Comparison of ENCODE assay signal across 1 cellular context in the genomic region with DNA sequence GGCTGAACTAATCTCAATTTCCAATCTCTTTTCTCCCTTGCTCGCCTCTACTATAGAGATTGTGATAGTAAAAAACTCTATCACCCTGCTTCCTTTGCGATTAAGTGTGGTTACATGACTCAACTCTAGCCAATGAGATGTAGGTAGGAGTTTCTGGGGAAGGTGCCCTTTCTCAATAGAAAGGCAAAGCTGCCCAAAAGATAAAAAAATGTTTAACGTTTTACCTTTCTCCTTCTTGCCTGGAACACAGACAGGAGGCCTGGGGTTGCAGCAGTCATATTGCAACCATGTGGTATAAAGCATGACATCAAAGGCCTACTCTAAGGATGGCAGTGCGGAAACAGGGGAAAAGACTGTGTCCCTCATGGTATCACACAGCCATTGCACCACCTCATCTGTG.
TF ChIP-seq lines count a peak whose summit lies in the region.

No MANE protein-coding gene starts in this region.

TF ChIP-seq in HepG2, 621 proteins besides CTCF, POLR2A, EP300 and RAD21:
- TF ChIP-seq FOXP1 (IDR thresholded peaks at IDR 0.05): no peak
- TF ChIP-seq FOXP1 (CRISPR knock-in tag; IDR thresholded peaks at IDR 0.05): no peak
